9 cellular contexts compared by ENCODE assay signal in genomic region chr5:156256644-156257043, GRCh38.
"Had no signal": no experiment of that assay in that cellular context is flagged by ENCODE, and none has a peak within 500 bp of the region (broad histone marks: within the 10 kb centered on the region; RNA-seq: fewer than 3 reads in every experiment).

No MANE protein-coding gene starts in this region.

- H3K4me3 ChIP-seq: GM23338, HAP-1 had no signal

- ATAC-seq: GM23338, HCT116 had no signal

- H3K9me3 ChIP-seq: HAP-1 had no signal

- H2AFZ ChIP-seq: GM23338 had no signal

- DNase-seq: H7, HFFc6, Karpas-422, KBM-7 had no signal

- H3K9ac ChIP-seq: KMS-11 had no signal

- H3K36me3 ChIP-seq: HAP-1 had no signal

- H3K4me1 ChIP-seq: HAP-1 had no signal

- H3K27ac ChIP-seq: KMS-11 had no signal

- FAIRE-seq: HTR-8/SVneo had no signal

- H3K4me2 ChIP-seq: GM23338, KMS-11 had no signal
